13 cellular contexts compared by ENCODE assay signal in genomic region chr11:111367411-111368284, GRCh38. TPM values are rescaled to one million over a fixed set of nuclear protein-coding genes. Genes with fewer than 3 reads are reported as not detected.
DNase-seq lines count a peak whose midpoint lies in the region; ATAC-seq, FAIRE-seq and TF ChIP-seq lines count a peak whose summit lies in the region.
"Had no signal": no experiment of that assay in that cellular context is flagged by ENCODE, and none has a peak within 500 bp of the region (broad histone marks: within the 10 kb centered on the region; RNA-seq: fewer than 3 reads in every experiment).

No MANE protein-coding gene starts in this region.

- peak overlapping the region; percentile 97 for H3K27ac ChIP-seq in GM12878 (ENCODE audit: control insufficient read depth, insufficient read depth)
- H3K27ac ChIP-seq: thoracic aorta had no signal

- peaks cover 96% of the 10 kb centered on the region for H3K79me2 ChIP-seq in GM12878 (ENCODE audit: control insufficient read depth, insufficient read depth, low read length)

- ATAC-seq in GM18511 (IDR thresholded peaks at IDR 0.05; ENCODE audit: unreplicated experiment) (peak; percentile 64), GM21381 (IDR thresholded peaks at IDR 0.05; ENCODE audit: unreplicated experiment) (peak; percentile 49), HG03095 (IDR thresholded peaks at IDR 0.05; ENCODE audit: unreplicated experiment) (peak; percentile 53), GM12878 (peak; percentile 60), Right ventricle myocardium superior (ENCODE audit: poor library complexity) (no peak), SK-N-SH treated with all-trans-retinoic acid at 6 μM for 48 hours (no peak)

- CTCF ChIA-PET in GM12878 (lab: Yijun Ruan, JAX), result interaction anchor here (0.7 to 13.1 kb wide), 3 partner anchors 31 to 62 kb away, joined by 3 to 213 read pairs (median 26); no protein-coding TSS in a partner anchor

- SMC1A ChIA-PET in GM12878 (lab: Charles Lee; ENCODE audit: uncharacterized antibody, unreplicated experiment), result interaction anchor here (0.8 to 32.6 kb wide), 9 partner anchors 8 to 77 kb away, joined by 3 to 972 read pairs (median 3); partner anchors contain the start of gene POU2AF1

- no peak overlapping the region for H2AFZ ChIP-seq in GM12878 (ENCODE audit: control insufficient read depth, low read depth, low read length)

- no peak for TF ChIP-seq CTCF in GM12878 (IDR thresholded peaks at IDR 0.05 in 2 of 3, conservative IDR thresholded peaks at IDR 0.05 in 1 of 3; ENCODE audit: control insufficient read depth in 2 of 3, extremely low read depth in 1 of 3, insufficient read depth in 1 of 3, low read depth in 3 of 3, low read length in 3 of 3)

- in situ Hi-C loops in GM12878 (cut with MboI), result loop anchor here (5.0 kb wide), 1 partner anchor 50 kb away; no protein-coding TSS in a partner anchor

- POLR2A ChIA-PET in GM12878 (lab: Charles Lee), result interaction anchor here (1.0 to 19.8 kb wide), 4 partner anchors 11 to 46 kb away, joined by 3 to 415 read pairs (median 33); partner anchors contain the start of gene POU2AF1

- peak overlapping the region; percentile 70 for H3K9ac ChIP-seq in GM12878 (ENCODE audit: control insufficient read depth, insufficient read depth, low read length)

- TF ChIP-seq RAD21 in GM12878 (IDR thresholded peaks at IDR 0.05; ENCODE audit: insufficient read depth, low read depth, low read length), result 0 out of 2 replicates have a peak, but pooled peaks have one; percentile 4

- RAD21 ChIA-PET in GM12878 (lab: Charles Lee; ENCODE audit: unreplicated experiment), result interaction anchor here (1.4 to 22.2 kb wide), 3 partner anchors 11 to 62 kb away, joined by 4 to 657 read pairs (median 40); partner anchors contain the start of gene POU2AF1

- DNase-seq in GM12878 (ENCODE audit: low read depth, low spot score) (peak; percentile 80), Right ventricle myocardium superior (no peak), SK-N-DZ (ENCODE audit: low spot score) (no peak), NCI-H187 (lab: John Stamatoyannopoulos, UW) (no peak)
- DNase-seq: amygdala, NCI-H69 had no signal

- TF ChIP-seq EP300 in GM12878 (IDR thresholded peaks at IDR 0.05; ENCODE audit: borderline replicate concordance in 1 of 2, control insufficient read depth in 1 of 2, low read depth in 2 of 2, low read length in 2 of 2), result peak; percentile 78 to 92

- H3K4me3 ChIP-seq in GM12878, result peak overlapping the region; percentile 67
- H3K4me3 ChIP-seq: thoracic aorta had no signal

- H3K36me3 ChIP-seq in GM12878 (ENCODE audit: control insufficient read depth in 2 of 2, insufficient read depth in 2 of 2, low read length in 1 of 2), result peaks cover 12 to 50% of the 10 kb centered on the region in 2 experiments
- H3K36me3 ChIP-seq: thoracic aorta had no signal

- WGBS in GM12878 (ENCODE audit: insufficient coverage, insufficient replicate concordance, low lambda C conversion rate, missing lambda C conversion rate), result 16% methylated on average over 12 of the region's 12 CpGs

- H3K27me3 ChIP-seq in GM12878 (replicated peaks in 1 of 2; ENCODE audit: control insufficient read depth in 2 of 2, insufficient read depth in 2 of 2, low read length in 1 of 2), result no peaks in the 10 kb centered on the region

- intact Hi-C loops in GM12878 (cut with micrococcal nuclease; ENCODE audit: unreplicated experiment) (no loop called here), Right ventricle myocardium superior (cut with DNase I) (no loop called here)

- BruUV-seq in GM12878 (replicated peaks; lab: Mats Ljungman, UMichigan), result TSS peak; percentile 20

- FAIRE-seq in GM12878 (lab: Jason Lieb, UNC), result no peak

- H3K9me3 ChIP-seq in GM12878 (replicated peaks; ENCODE audit: control insufficient read depth, insufficient read depth, low read length), result no peaks in the 10 kb centered on the region
- H3K9me3 ChIP-seq: thoracic aorta had no signal

- peak; percentile 50; the same call in 1 of the 2 replicates for TF ChIP-seq POLR2A in GM12878 (IDR thresholded peaks at IDR 0.05; ENCODE audit: low read depth, low read length)

- H4K20me1 ChIP-seq in GM12878 (ENCODE audit: control insufficient read depth, insufficient read depth), result no peaks in the 10 kb centered on the region

- H3K4me2 ChIP-seq in GM12878 (ENCODE audit: control insufficient read depth, insufficient read depth), result peak overlapping the region; percentile 92

- peaks cover 91% of the 10 kb centered on the region for H3K4me1 ChIP-seq in GM12878 (ENCODE audit: control insufficient read depth, insufficient read depth, low read length)

TF ChIP-seq in GM12878, 131 proteins besides CTCF, POLR2A, EP300 and RAD21 (continues in another document):
- TF ChIP-seq GATAD2B (conservative IDR thresholded peaks at IDR 0.05; ENCODE audit: low read depth) (0 out of 2 replicates have a peak, but pooled peaks have one; percentile 47), NR2C1 (IDR thresholded peaks at IDR 0.05) (no peak), EZH2 (IDR thresholded peaks at IDR 0.05; ENCODE audit: borderline replicate concordance, control insufficient read depth, low read depth, low read length) (no peak), STAT3 (IDR thresholded peaks at IDR 0.05; ENCODE audit: low read depth, low read length) (no peak), FOS (IDR thresholded peaks at IDR 0.05; ENCODE audit: borderline replicate concordance, extremely low read depth, insufficient read length) (no peak), HDAC6 (IDR thresholded peaks at IDR 0.05; ENCODE audit: unreplicated experiment) (peak; percentile 20), MXI1 (IDR thresholded peaks at IDR 0.05; ENCODE audit: low read depth, low read length) (0 out of 2 replicates have a peak, but pooled peaks have one; percentile 37), IRF4 (IDR thresholded peaks at IDR 0.05; ENCODE audit: low read depth, low read length) (peak; percentile 53; the same call in 1 of the 2 replicates)

TF ChIP-seq in SK-N-SH treated with all-trans-retinoic acid at 6 μM for 48 hours, 23 proteins besides CTCF, POLR2A, EP300 and RAD21:
- no peak for TF ChIP-seq ZFP3 (CRISPR knock-in tag; IDR thresholded peaks at IDR 0.05)
- TF ChIP-seq BACH2 (CRISPR knock-in tag; IDR thresholded peaks at IDR 0.05; ENCODE audit: borderline replicate concordance), result no peak
- no peak for TF ChIP-seq ESRRG (CRISPR knock-in tag; IDR thresholded peaks at IDR 0.05)
- TF ChIP-seq TSHZ2 (CRISPR knock-in tag; IDR thresholded peaks at IDR 0.05), result no peak
- no peak for TF ChIP-seq SNAI2 (CRISPR knock-in tag; IDR thresholded peaks at IDR 0.05)
- TF ChIP-seq ZNF70 (CRISPR knock-in tag; IDR thresholded peaks at IDR 0.05), result no peak

RNA-seq across cellular contexts. Expression of gene POU2AF1, which starts 11.4 kb away (rescaled TPM):
- total RNA-seq in GM12878 (2013; cell fraction: nucleolus; rRNA removed), result 165 and 176 TPM in 2 replicates
- total RNA-seq in GM12878 (2014; rRNA removed) (28.7 and 31.2 TPM in 2 replicates), GM12878 (2014; rRNA removed; fragmentation: Illumina TruSeq; extraction: Trizol) (31.9 and 35.1 TPM in 2 replicates), GM12878 (2021) (165 and 169 TPM in 2 replicates), Right ventricle myocardium superior (0.27 TPM)
- polyA plus RNA-seq in GM12878 (2011; ENCODE audit: low read depth), result 175 TPM
- polyA plus RNA-seq in GM12878 (2011; rRNA removed) (34.5 and 61.7 TPM in 2 replicates), GM12878 (2014; fragmentation: Illumina TruSeq; extraction: Trizol) (97.7 and 107 TPM in 2 replicates), GM12878 (2014; fragmentation: Nextera tagmentation; extraction: Ambion mirVana) (10 to 100 TPM; 13.1 to 92.7 TPM), GM12878 (2014; rRNA removed) (93.5 and 128 TPM in 2 replicates), GM12878 (2016; fragmentation: Nextera tagmentation; extraction: Ambion mirVana) (10 to 100 TPM; 71.3 to 79.7 TPM)
- 57.8 and 71.0 TPM in 2 replicates for polyA plus RNA-seq in GM12878 (2011; cell fraction: cytosol; rRNA removed)
- polyA plus RNA-seq in GM12878 (2011; cell fraction: nucleus; rRNA removed), result 98.1 and 141 TPM in 2 replicates
- polyA plus RNA-seq in GM12878 (2012), result 246 and 275 TPM in 2 replicates
- 70.5 and 86.6 TPM in 2 replicates for polyA minus RNA-seq in GM12878 (2011; rRNA and poly(A)+ RNA removed)
- 55.2 and 55.6 TPM in 2 replicates for polyA minus RNA-seq in GM12878 (2011; cell fraction: cytosol; rRNA and poly(A)+ RNA removed)
- polyA minus RNA-seq in GM12878 (2011; cell fraction: nucleus; rRNA and poly(A)+ RNA removed), result 48.6 and 100 TPM in 2 replicates
- not detected in 2 replicates for polyA plus RNA-seq in SK-N-DZ (2014; cell fraction: cytosol; rRNA removed)
- not detected in 2 replicates for polyA plus RNA-seq in SK-N-DZ (2014; cell fraction: nucleus; rRNA removed)
- total RNA-seq: lung microvascular endothelial cell, thoracic aorta had no signal
- polyA plus RNA-seq: fibroblast of lung had no signal

Comparison
In these comparisons a context has a peak if more than half of its experiments do, and no peak if none do; other contexts are left out.
1. ATAC-seq: peak in GM18511 (single experiment), GM21381 (single experiment), HG03095 (single experiment) and GM12878 (single experiment); none in Right ventricle myocardium superior (single experiment) and SK-N-SH treated with all-trans-retinoic acid at 6 μM for 48 hours (single experiment).
2. RNA of gene POU2AF1, which starts 11.4 kb away (total RNA-seq): 28.7 to 176 TPM in GM12878; 0.27 TPM in Right ventricle myocardium superior (single experiment); every median in the first group is over 10 times any median in the second.